In genomic region chr12:11534064-11534463, GRCh38 we compare ENCODE assay signal across 26 cellular contexts.
"Had no signal": no experiment of that assay in that cellular context is flagged by ENCODE, and none has a peak within 500 bp of the region (broad histone marks: within the 10 kb centered on the region; RNA-seq: fewer than 3 reads in every experiment).

No MANE protein-coding gene starts in this region.

- H3K36me3 ChIP-seq: colonic mucosa, esophagus squamous epithelium, gastrocnemius medialis, heart right ventricle, left lung, lower lobe of right lung had no signal

- H3K27me3 ChIP-seq: colonic mucosa, gastrocnemius medialis, left lung had no signal

- FAIRE-seq: endometrium, islet of Langerhans, keratinocyte had no signal

- H3K9me3 ChIP-seq: colonic mucosa, esophagus squamous epithelium, gastrocnemius medialis, left lung, lower lobe of right lung, mucosa of descending colon had no signal

- H3K4me3 ChIP-seq: colonic mucosa, esophagus squamous epithelium, gastrocnemius medialis, heart right ventricle, left lung, lower lobe of right lung, mucosa of descending colon had no signal

- H3K4me1 ChIP-seq: colonic mucosa, esophagus squamous epithelium, gastrocnemius medialis, heart right ventricle, left lung, lower lobe of right lung had no signal

- ATAC-seq: effector memory CD8-positive, alpha-beta T cell; esophagus mucosa; gastrocnemius medialis; heart right ventricle; left cardiac atrium; left lung; left ventricle myocardium superior; lower lobe of right lung; mucosa of descending colon had no signal

- H3K27ac ChIP-seq: colonic mucosa, epithelial cell of prostate, esophagus squamous epithelium, gastrocnemius medialis, heart right ventricle, left lung, lower lobe of right lung had no signal

- DNase-seq: colonic mucosa; cortex of kidney; effector CD8-positive, alpha-beta T cell; effector memory CD8-positive, alpha-beta T cell; endodermal cell; erythroblast; esophagus squamous epithelium; foreskin fibroblast; foreskin melanocyte; gastrocnemius medialis; glutamatergic neuron; head of caudate nucleus; heart right ventricle; hippocampal formation; left cardiac atrium; left lung; left ventricle myocardium superior; lower lobe of right lung; mesenchymal stem cell; mucosa of descending colon; naive B cell had no signal
